Comparison of ENCODE assay signal across 17 cellular contexts in the genomic region with DNA sequence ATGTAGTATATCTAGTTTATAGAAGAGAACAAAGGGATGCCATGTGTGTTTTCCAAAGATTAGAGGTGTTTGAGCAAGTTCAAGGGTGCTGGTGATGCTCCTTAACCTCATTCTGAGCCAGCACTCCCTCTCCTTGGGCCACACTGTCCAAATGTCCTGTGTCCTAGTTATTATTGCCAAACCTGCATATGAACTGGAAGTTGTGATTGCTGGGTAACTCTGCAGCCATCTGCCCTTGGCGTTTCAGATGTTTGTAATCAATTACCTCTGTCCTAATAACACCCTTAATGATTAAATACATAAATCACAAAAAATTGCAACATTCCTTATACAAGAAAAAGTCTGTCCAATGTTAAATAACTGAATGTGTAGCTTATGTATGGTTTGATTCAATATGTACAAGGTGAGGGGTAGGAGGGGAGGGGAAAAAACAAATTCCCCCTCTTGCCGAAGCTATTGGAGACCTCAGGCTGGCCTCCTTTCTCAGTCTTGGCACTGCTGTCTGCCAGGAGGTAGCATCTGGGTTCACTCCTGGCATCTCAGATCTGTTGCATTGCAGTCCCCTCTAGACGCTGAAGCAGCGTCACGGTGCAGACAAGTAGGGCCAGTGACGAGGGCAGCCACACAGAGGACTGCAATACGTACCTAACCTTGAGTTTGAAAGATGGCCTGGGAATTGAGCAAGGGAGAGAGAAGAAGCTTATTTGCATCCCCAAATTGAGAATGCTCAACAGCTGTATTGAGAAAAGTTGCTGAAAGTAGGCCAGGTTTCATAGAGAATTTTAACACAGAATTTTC.
"Had no signal": no experiment of that assay in that cellular context is flagged by ENCODE, and none has a peak within 500 bp of the region (broad histone marks: within the 10 kb centered on the region; RNA-seq: fewer than 3 reads in every experiment).

No MANE protein-coding gene starts in this region.

- H3K27me3 ChIP-seq: ascending aorta, breast epithelium, right atrium auricular region, suprapubic skin, transverse colon had no signal

- DNase-seq: activated B cell treated with CpG ODN at 0.5 μM for 24 hours; activated CD4-positive, alpha-beta T cell treated with anti-CD3 and anti-CD28 coated beads for 48 hours; activated CD8-positive, alpha-beta memory T cell treated with anti-CD3 and anti-CD28 coated beads, Interleukin-2, amount 50 U/mL, for 4 hours; activated naive CD4-positive, alpha-beta T cell treated with anti-CD3 and anti-CD28 coated beads for 36 hours; activated naive CD8-positive, alpha-beta T cell treated with anti-CD3 and anti-CD28 coated beads, Interleukin-2, amount 50 U/mL, for 24 hours; activated T-cell treated with anti-CD3 and anti-CD28 coated beads, Interleukin-2, amount 50 U/mL, for 4 hours; cortex of kidney; left lung had no signal

- H3K9ac ChIP-seq: neural progenitor cell had no signal

- H3K4me2 ChIP-seq: neural progenitor cell had no signal

- H3K9me3 ChIP-seq: ascending aorta, breast epithelium, left lung, prostate gland, right atrium auricular region, suprapubic skin, transverse colon had no signal

- H3K4me1 ChIP-seq: prostate gland had no signal

- H3K27ac ChIP-seq: ascending aorta, left lung, neural progenitor cell, prostate gland, right atrium auricular region, suprapubic skin had no signal

- H3K36me3 ChIP-seq: ascending aorta, breast epithelium, left lung, neural progenitor cell, prostate gland, right atrium auricular region, suprapubic skin, transverse colon had no signal

- ATAC-seq: activated CD8-positive, alpha-beta T cell treated with anti-CD3 and anti-CD28 coated beads, Interleukin-2, amount 10 ng/mL, durations not matched to agents 7 days and 5 days; activated naive CD8-positive, alpha-beta T cell treated with anti-CD3 and anti-CD28 coated beads, Interleukin-2, amount 50 U/mL, for 24 hours; activated T-cell treated with anti-CD3 and anti-CD28 coated beads, Interleukin-2, amount 50 U/mL, for 4 hours; left lung had no signal

- H3K4me3 ChIP-seq: ascending aorta, breast epithelium, left lung, neural progenitor cell, prostate gland, right atrium auricular region, skin epidermis, suprapubic skin, transverse colon had no signal

- H2AFZ ChIP-seq: neural progenitor cell had no signal
